Comparison of ENCODE assay signal across 19 cellular contexts in genomic region chr2:44188696-44189095, GRCh38. TPM values are rescaled to one million over a fixed set of nuclear protein-coding genes. Genes with fewer than 3 reads are reported as not detected.
DNase-seq lines count a peak whose midpoint lies in the region; ATAC-seq, FAIRE-seq and TF ChIP-seq lines count a peak whose summit lies in the region.
"Had no signal": no experiment of that assay in that cellular context is flagged by ENCODE, and none has a peak within 500 bp of the region (broad histone marks: within the 10 kb centered on the region; RNA-seq: fewer than 3 reads in every experiment).

No MANE protein-coding gene starts in this region.

- H3K56ac ChIP-seq in H1 (replicated peaks; ENCODE audit: insufficient read length, low read depth, low read length): no peak overlapping the region

- H3K27me3 ChIP-seq in H1 (replicated peaks in 1 of 4; ENCODE audit: control insufficient read depth in 3 of 4, extremely low read depth in 1 of 4, insufficient read depth in 3 of 4, low read length in 3 of 4) (no peaks in the 10 kb centered on the region), gastrocnemius medialis (no peaks in the 10 kb centered on the region)
- H3K27me3 ChIP-seq: BLaER1 treated with 17β-estradiol and CSF1 and Interleukin-3, amounts not matched to agents 10 nM and 100 nM had no signal

- H2BK12ac ChIP-seq in H1 (ENCODE audit: low read depth, low read length): no peak overlapping the region; the same call in 1 of the 2 replicates

- no peak overlapping the region for H3K14ac ChIP-seq in H1 (ENCODE audit: insufficient read length)

- no peaks in the 10 kb centered on the region for H3K9me3 Mint-ChIP-seq in activated naive CD4-positive, alpha-beta T cell treated with anti-CD3 and anti-CD28 coated beads, Interleukin-2, amount 10 ng/mL, durations not matched to agents 7 days and 5 days
- H3K9me3 Mint-ChIP-seq in activated naive CD4-positive, alpha-beta T cell treated with anti-CD3 and anti-CD28 coated beads, Interleukin-2, amount 50 U/mL, for 72 hours: peaks cover 0 to 4% of the 10 kb centered on the region in 2 donors
- H3K9me3 Mint-ChIP-seq in IgD-negative memory B cell: no peaks in the 10 kb centered on the region
- H3K9me3 Mint-ChIP-seq in stimulated activated effector memory CD8-positive, alpha-beta T cell treated with anti-CD3 and anti-CD28 coated beads, Interleukin-12 subunit alpha, Interleukin-12 subunit beta, amount 100 ng/mL, for 72 hours: no peaks in the 10 kb centered on the region

- H3K27ac ChIP-seq in H1 (ENCODE audit: low read depth, low read length) (no peak overlapping the region), gastrocnemius medialis (no peak overlapping the region)

- H3K18ac ChIP-seq in H1 (ENCODE audit: extremely low read depth, low read length): no peak overlapping the region

- TF ChIP-seq POLR2A in H1 (IDR thresholded peaks at IDR 0.05; ENCODE audit: control extremely low read depth in 1 of 2, low read depth in 2 of 2, low read length in 2 of 2) (no peak), gastrocnemius medialis (IDR thresholded peaks at IDR 0.05) (no peak)

- H3K23me2 ChIP-seq in H1 (ENCODE audit: low read depth, low read length): no peaks in the 10 kb centered on the region

- no peak for FAIRE-seq in H1 (lab: Jason Lieb, UNC)
- FAIRE-seq: G401.6 had no signal

- CTCF ChIA-PET in activated naive CD4-positive, alpha-beta T cell treated with anti-CD3 and anti-CD28 coated beads, Interleukin-2, amount 10 ng/mL, durations not matched to agents 7 days and 5 days (lab: Charles Lee): no interaction called here
- CTCF ChIA-PET in H1 (lab: Charles Lee; ENCODE audit: partially characterized antibody): no interaction called here

- H3K36me3 ChIP-seq in H1 (ENCODE audit: control insufficient read depth in 2 of 4, insufficient read depth in 4 of 4, low read length in 3 of 4) (peaks cover 0 to 3% (median 0%) of the 10 kb centered on the region in 4 experiments; a peak in 2 of 8 replicates), gastrocnemius medialis (peaks cover 0 to 5% of the 10 kb centered on the region in 2 donors)

- no peak overlapping the region; the same call in 1 of the 2 replicates for H2AK5ac ChIP-seq in H1 (ENCODE audit: low read depth, low read length)

- H4K8ac ChIP-seq in H1 (ENCODE audit: extremely low read depth, insufficient read depth, low read length): no peak overlapping the region

- H3K79me2 ChIP-seq in H1 (ENCODE audit: control insufficient read depth in 1 of 2, insufficient read depth in 2 of 2, low read length in 2 of 2): peaks cover 40 to 100% of the 10 kb centered on the region in 2 experiments

- in situ Hi-C loops in gastrocnemius medialis (cut with MboI; ENCODE audit: low sequenced_read_pairs in 4 of 4): loop anchor here in 1 of 4 donors (10.0 kb wide), 1 partner anchor 104 kb away; no protein-coding TSS in a partner anchor

- no peaks in the 10 kb centered on the region for H3K27me3 Mint-ChIP-seq in activated naive CD4-positive, alpha-beta T cell treated with anti-CD3 and anti-CD28 coated beads, Interleukin-2, amount 10 ng/mL, durations not matched to agents 7 days and 5 days
- no peaks in the 10 kb centered on the region for H3K27me3 Mint-ChIP-seq in IgD-negative memory B cell

- no peak overlapping the region for H2BK120ac ChIP-seq in H1 (replicated peaks; ENCODE audit: low read depth, low read length)

- no peak overlapping the region for H3K23ac ChIP-seq in H1 (ENCODE audit: insufficient read length)

- H3K4me3 Mint-ChIP-seq in activated naive CD4-positive, alpha-beta T cell treated with anti-CD3 and anti-CD28 coated beads, Interleukin-2, amount 10 ng/mL, durations not matched to agents 7 days and 5 days: no peak overlapping the region
- H3K4me3 Mint-ChIP-seq in IgD-negative memory B cell: peak overlapping the region in 2 of 4 donors; percentile 52 to 80
- no peak overlapping the region for H3K4me3 Mint-ChIP-seq in stimulated activated effector memory CD8-positive, alpha-beta T cell treated with anti-CD3 and anti-CD28 coated beads, Interleukin-12 subunit alpha, Interleukin-12 subunit beta, amount 100 ng/mL, for 72 hours

- no peak for ATAC-seq in activated naive CD4-positive, alpha-beta T cell treated with anti-CD3 and anti-CD28 coated beads, Interleukin-2, amount 50 U/mL, for 72 hours
- ATAC-seq in stimulated activated effector memory CD8-positive, alpha-beta T cell treated with anti-CD3 and anti-CD28 coated beads, Interleukin-12 subunit alpha, Interleukin-12 subunit beta, amount 100 ng/mL, for 72 hours: no peak
- ATAC-seq in gastrocnemius medialis: no peak

- no peak for TF ChIP-seq CTCF in H1 (IDR thresholded peaks at IDR 0.05; ENCODE audit: control extremely low read depth in 1 of 3, insufficient read depth in 1 of 3, low read depth in 1 of 3, low read length in 3 of 3)
- TF ChIP-seq CTCF in gastrocnemius medialis (IDR thresholded peaks at IDR 0.05 in 4 of 5, conservative IDR thresholded peaks at IDR 0.05 in 1 of 5): no peak

- H4K5ac ChIP-seq in H1 (ENCODE audit: insufficient read length, low read depth, low read length): no peak overlapping the region

- peaks cover 7 to 8% of the 10 kb centered on the region in 2 experiments for H4K20me1 ChIP-seq in H1 (replicated peaks in 1 of 2; ENCODE audit: control insufficient read depth in 1 of 2, insufficient read depth in 2 of 2, low read length in 2 of 2)

- H3K36me3 Mint-ChIP-seq in activated naive CD4-positive, alpha-beta T cell treated with anti-CD3 and anti-CD28 coated beads, Interleukin-2, amount 10 ng/mL, durations not matched to agents 7 days and 5 days: peaks cover 40% of the 10 kb centered on the region
- H3K36me3 Mint-ChIP-seq in activated naive CD4-positive, alpha-beta T cell treated with anti-CD3 and anti-CD28 coated beads, Interleukin-2, amount 50 U/mL, for 72 hours: peaks cover 0 to 23% of the 10 kb centered on the region in 2 donors
- peaks cover 17% of the 10 kb centered on the region for H3K36me3 Mint-ChIP-seq in IgD-negative memory B cell
- peaks cover 23% of the 10 kb centered on the region for H3K36me3 Mint-ChIP-seq in stimulated activated effector memory CD8-positive, alpha-beta T cell treated with anti-CD3 and anti-CD28 coated beads, Interleukin-12 subunit alpha, Interleukin-12 subunit beta, amount 100 ng/mL, for 72 hours

- H3K9ac ChIP-seq in H1 (replicated peaks in 1 of 4; ENCODE audit: extremely low read depth in 1 of 4, low read depth in 3 of 4, low read length in 3 of 4): no peak overlapping the region
- H3K9ac ChIP-seq: BLaER1 treated with 17β-estradiol and CSF1 and Interleukin-3, amounts not matched to agents 10 nM and 100 nM had no signal

- H4K91ac ChIP-seq in H1 (replicated peaks; ENCODE audit: insufficient read length, low read length): no peak overlapping the region

- no peak overlapping the region for H3K4me3 ChIP-seq in H1 (ENCODE audit: extremely low read depth in 1 of 4, insufficient read depth in 2 of 4, low read depth in 3 of 4, low read length in 4 of 4)
- H3K4me3 ChIP-seq in gastrocnemius medialis: no peak overlapping the region
- H3K4me3 ChIP-seq: BLaER1 treated with 17β-estradiol and CSF1 and Interleukin-3, amounts not matched to agents 10 nM and 100 nM had no signal

- H3K4me1 Mint-ChIP-seq in activated naive CD4-positive, alpha-beta T cell treated with anti-CD3 and anti-CD28 coated beads, Interleukin-2, amount 10 ng/mL, durations not matched to agents 7 days and 5 days: peaks cover 59% of the 10 kb centered on the region
- H3K4me1 Mint-ChIP-seq in IgD-negative memory B cell: peaks cover 58 to 63% (median 59%) of the 10 kb centered on the region in 3 donors
- peaks cover 73% of the 10 kb centered on the region for H3K4me1 Mint-ChIP-seq in stimulated activated effector memory CD8-positive, alpha-beta T cell treated with anti-CD3 and anti-CD28 coated beads, Interleukin-12 subunit alpha, Interleukin-12 subunit beta, amount 100 ng/mL, for 72 hours

- no peaks in the 10 kb centered on the region for H3K9me3 ChIP-seq in H1 (ENCODE audit: insufficient read depth in 2 of 2, low read depth in 1 of 2, low read length in 1 of 2)
- no peaks in the 10 kb centered on the region for H3K9me3 ChIP-seq in gastrocnemius medialis

- WGBS in H1 (ENCODE audit: extremely low coverage in 1 of 2, insufficient coverage in 1 of 2, insufficient read length in 1 of 2, insufficient replicate concordance in 2 of 2, low coverage in 1 of 2, low lambda C conversion rate in 2 of 2, missing lambda C conversion rate in 1 of 2), 2 experiments: 60% methylated on average over 2 of the region's 3 CpGs; no CpG with 5 or more reads in 1 of the 2 experiments

- H2BK20ac ChIP-seq in H1 (ENCODE audit: low read length): no peak overlapping the region

- no peak for TF ChIP-seq EP300 in H1 (IDR thresholded peaks at IDR 0.05; ENCODE audit: borderline replicate concordance in 1 of 2, low read depth in 2 of 2, low read length in 2 of 2)

- peak overlapping the region; percentile 33 for H3K27ac Mint-ChIP-seq in activated naive CD4-positive, alpha-beta T cell treated with anti-CD3 and anti-CD28 coated beads, Interleukin-2, amount 10 ng/mL, durations not matched to agents 7 days and 5 days
- no peak overlapping the region for H3K27ac Mint-ChIP-seq in activated naive CD4-positive, alpha-beta T cell treated with anti-CD3 and anti-CD28 coated beads, Interleukin-2, amount 50 U/mL, for 72 hours
- peak overlapping the region in 2 of 3 donors; percentile 74 to 76 for H3K27ac Mint-ChIP-seq in IgD-negative memory B cell
- H3K27ac Mint-ChIP-seq in stimulated activated effector memory CD8-positive, alpha-beta T cell treated with anti-CD3 and anti-CD28 coated beads, Interleukin-12 subunit alpha, Interleukin-12 subunit beta, amount 100 ng/mL, for 72 hours: peak overlapping the region; percentile 79

- H2BK15ac ChIP-seq in H1 (ENCODE audit: low read length): no peak overlapping the region

- intact Hi-C loops in gastrocnemius medialis (cut with DNase I; ENCODE audit: low total_unique reads): loop anchor here (5.0 kb wide), 1 partner anchor 34 kb away; no protein-coding TSS in a partner anchor

- no peak overlapping the region for H3K4ac ChIP-seq in H1 (replicated peaks; ENCODE audit: insufficient read length, low read depth, low read length)

- H2BK5ac ChIP-seq in H1 (ENCODE audit: low read depth, low read length): peak overlapping the region; percentile 61; the same call in 1 of the 2 replicates

- no peak overlapping the region for H2AFZ ChIP-seq in H1 (ENCODE audit: low read length)

- peaks cover 0 to 4% (median 3%) of the 10 kb centered on the region in 4 experiments; a peak in 4 of 7 replicates for H3K4me1 ChIP-seq in H1 (replicated peaks in 1 of 4; ENCODE audit: control insufficient read depth in 3 of 4, insufficient read depth in 4 of 4, low read length in 3 of 4)
- H3K4me1 ChIP-seq in gastrocnemius medialis: peaks cover 47 to 57% of the 10 kb centered on the region in 2 donors

- POLR2A ChIA-PET in H1 (lab: Charles Lee; ENCODE audit: partially characterized antibody): interaction anchor here (0.6 to 3.1 kb wide), 2 partner anchors 18 to 66 kb away, joined by 3 to 7 read pairs; no protein-coding TSS in a partner anchor

- no peak overlapping the region for H3K4me2 ChIP-seq in H1 (ENCODE audit: insufficient read depth in 1 of 2, low read depth in 2 of 2, low read length in 2 of 2)

- DNase-seq in activated naive CD4-positive, alpha-beta T cell treated with anti-CD3 and anti-CD28 coated beads, Interleukin-2, amount 10 ng/mL, durations not matched to agents 7 days and 5 days: no peak
- no peak for DNase-seq in activated naive CD4-positive, alpha-beta T cell treated with anti-CD3 and anti-CD28 coated beads, Interleukin-2, amount 50 U/mL, for 72 hours (ENCODE audit: low spot score in 2 of 2)
- DNase-seq in H1 (ENCODE audit: low read depth in 1 of 2, low spot score in 2 of 2) (no peak), mesenteric fat pad (ENCODE audit: low spot score) (no peak), GM03348 (ENCODE audit: low spot score) (no peak), gastrocnemius medialis (no peak)
- no peak for DNase-seq in stimulated activated effector memory CD8-positive, alpha-beta T cell treated with anti-CD3 and anti-CD28 coated beads, Interleukin-12 subunit alpha, Interleukin-12 subunit beta, amount 100 ng/mL, for 72 hours (ENCODE audit: low spot score in 2 of 2)
- DNase-seq: 8988T, Calu3, DMS79 treated with DMSO at 0.1 percent for 48 hours, GOT3, KG1, NCI-H1092, NCI-H2107, NCI-H345, NCI-H69 had no signal

- peaks cover 2% of the 10 kb centered on the region; the same call in 1 of the 2 replicates for H3K79me1 ChIP-seq in H1 (ENCODE audit: low read depth, low read length)

- TF ChIP-seq RAD21 in H1 (IDR thresholded peaks at IDR 0.05 in 1 of 2, conservative IDR thresholded peaks at IDR 0.05 in 1 of 2; ENCODE audit: low read depth in 2 of 2, low read length in 2 of 2): no peak

RNA-seq across cellular contexts. Expression of gene PPM1B, which starts 20.0 kb away (rescaled TPM):
- 10 to 100 TPM; 40.6 to 57.5 TPM for total RNA-seq in activated naive CD4-positive, alpha-beta T cell treated with anti-CD3 and anti-CD28 coated beads, Interleukin-2, amount 50 U/mL, for 72 hours
- polyA plus RNA-seq in IgD-negative memory B cell (40.7 TPM), H1 (2011; rRNA removed) (33.3 and 43.6 TPM in 2 replicates)
- total RNA-seq in H1 (2021; fragmentation: NEBNext Ultra II Directional; extraction: Animal tissue kit (Norgen Biotek cat#: 25700)): 126 TPM in 2 replicates
- 73.1 TPM for polyA plus RNA-seq in H1 (2011; cell fraction: cytosol; rRNA removed)
- 18.1 TPM for polyA plus RNA-seq in H1 (2011; cell fraction: nucleus; rRNA removed)
- polyA plus RNA-seq in H1 (2012, experiment 1 of 2): 111 to 178 TPM (median 130 TPM) in 4 replicates
- polyA plus RNA-seq in H1 (2012, experiment 2 of 2): 10.8 TPM
- polyA plus RNA-seq in H1 (2013, experiment 1 of 2): 81.3 TPM
- polyA plus RNA-seq in H1 (2013, experiment 2 of 2): 79.6 TPM
- polyA minus RNA-seq in H1 (2011; rRNA and poly(A)+ RNA removed): 134 and 140 TPM in 2 replicates
- 99.5 TPM for polyA minus RNA-seq in H1 (2011; cell fraction: cytosol; rRNA and poly(A)+ RNA removed)
- 116 TPM for polyA minus RNA-seq in H1 (2011; cell fraction: nucleus; rRNA and poly(A)+ RNA removed)
- total RNA-seq in mesenteric fat pad (66.8 TPM), gastrocnemius medialis (100 to 1,000 TPM in 2 of 4 donors, 10 to 100 TPM in 2; 73.5 to 124 (median 101) TPM)

Comparison
In these comparisons a context has a peak if more than half of its experiments do, and no peak if none do; other contexts are left out.
1. H3K27ac Mint-ChIP-seq: peak in activated naive CD4-positive, alpha-beta T cell treated with anti-CD3 and anti-CD28 coated beads, Interleukin-2, amount 10 ng/mL, durations not matched to agents 7 days and 5 days (single experiment), IgD-negative memory B cell (2 of 3) and stimulated activated effector memory CD8-positive, alpha-beta T cell treated with anti-CD3 and anti-CD28 coated beads, Interleukin-12 subunit alpha, Interleukin-12 subunit beta, amount 100 ng/mL, for 72 hours (single experiment); none in activated naive CD4-positive, alpha-beta T cell treated with anti-CD3 and anti-CD28 coated beads, Interleukin-2, amount 50 U/mL, for 72 hours (0 of 2).